12 cellular contexts compared by ENCODE assay signal in the genomic region with DNA sequence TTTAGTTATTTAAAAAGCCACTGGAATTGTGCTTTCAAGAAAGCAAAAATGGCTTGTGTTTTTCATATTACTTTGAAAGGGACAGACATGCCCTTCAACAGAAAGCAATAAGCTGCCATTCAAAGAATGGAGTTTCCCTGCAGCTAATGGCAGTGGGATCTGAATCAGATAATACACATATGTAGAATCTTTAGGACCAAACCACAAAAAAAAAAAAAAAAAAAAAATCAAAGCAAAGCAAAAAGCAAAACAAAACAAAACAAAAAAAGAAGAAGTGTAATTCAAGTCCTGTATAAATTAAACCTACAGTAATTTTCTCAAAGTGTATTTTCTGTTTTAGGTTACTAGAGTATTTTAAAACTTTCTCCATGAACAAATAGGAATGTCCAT.
DNase-seq lines count a peak whose midpoint lies in the region; ATAC-seq, FAIRE-seq and TF ChIP-seq lines count a peak whose summit lies in the region.
"Had no signal": no experiment of that assay in that cellular context is flagged by ENCODE, and none has a peak within 500 bp of the region (broad histone marks: within the 10 kb centered on the region; RNA-seq: fewer than 3 reads in every experiment).

No MANE protein-coding gene starts in this region.

- H3K27ac Mint-ChIP-seq in MCF 10A (ENCODE audit: low read depth, unreplicated experiment) (peak overlapping the region; percentile 79), T-helper 17 cell (peak overlapping the region; percentile 96), type B pancreatic cell (peak overlapping the region; percentile 75)

- H3K4me1 ChIP-seq in breast epithelium (peaks cover 3 to 13% of the 10 kb centered on the region in 2 donors), keratinocyte (ENCODE audit: control insufficient read depth, extremely low read depth, insufficient read depth, low read length) (peaks cover 62% of the 10 kb centered on the region)

- H4K20me1 ChIP-seq in keratinocyte (ENCODE audit: control insufficient read depth, extremely low read depth, insufficient read depth, low read length): no peaks in the 10 kb centered on the region
- H4K20me1 ChIP-seq: BLaER1 had no signal

- H3K36me3 Mint-ChIP-seq in MCF 10A (ENCODE audit: insufficient read depth, unreplicated experiment) (no peaks in the 10 kb centered on the region), T-helper 17 cell (ENCODE audit: low read depth) (no peaks in the 10 kb centered on the region), type B pancreatic cell (no peaks in the 10 kb centered on the region)

- DNase-seq in MCF 10A (ENCODE audit: unreplicated experiment) (no peak), breast epithelium (ENCODE audit: low spot score in 2 of 2) (no peak), T-helper 17 cell (no peak), keratinocyte (ENCODE audit: low read depth, low spot score) (no peak), type B pancreatic cell (ENCODE audit: extremely low spot score, unreplicated experiment) (no peak), GM19240 (ENCODE audit: insufficient read length, low spot score) (no peak), NCI-H1048 (lab: John Stamatoyannopoulos, UW) (no peak)
- DNase-seq: NCI-H1436 treated with DMSO at 0.1 percent for 48 hours; stimulated activated CD4-positive, alpha-beta T cell treated with anti-CD3 and anti-CD28 coated beads, Interleukin-4, amount 100 ng/mL, for 24 hours had no signal

- TF ChIP-seq CTCF in MCF 10A (IDR thresholded peaks at IDR 0.05; ENCODE audit: unreplicated experiment) (no peak), breast epithelium (IDR thresholded peaks at IDR 0.05) (no peak), keratinocyte (optimal IDR thresholded peaks at IDR 0.05 in 1 of 3, IDR thresholded peaks at IDR 0.05 in 1 of 3, conservative IDR thresholded peaks at IDR 0.05 in 1 of 3; ENCODE audit: extremely low read depth in 1 of 3, insufficient read depth in 2 of 3, low read length in 3 of 3) (no peak), type B pancreatic cell (conservative IDR thresholded peaks at IDR 0.05) (no peak)

- H3K4me1 Mint-ChIP-seq in MCF 10A (ENCODE audit: insufficient read depth, unreplicated experiment): peaks cover 24% of the 10 kb centered on the region
- H3K4me1 Mint-ChIP-seq in T-helper 17 cell: peaks cover 45% of the 10 kb centered on the region
- H3K4me1 Mint-ChIP-seq in type B pancreatic cell (ENCODE audit: unreplicated experiment): peaks cover 58% of the 10 kb centered on the region

- ATAC-seq in T-helper 17 cell (peak; percentile 65), GM18511 (IDR thresholded peaks at IDR 0.05; ENCODE audit: unreplicated experiment) (no peak)

- H2AFZ ChIP-seq in keratinocyte (ENCODE audit: control insufficient read depth, low read length): no peak overlapping the region

- H3K9ac ChIP-seq in keratinocyte (ENCODE audit: control insufficient read depth, extremely low read depth, insufficient read depth, low read length): no peak overlapping the region
- H3K9ac ChIP-seq: BLaER1 had no signal

- no peak for FAIRE-seq in keratinocyte (lab: Jason Lieb, UNC)
- FAIRE-seq: TTC549 had no signal

- H3K4me3 ChIP-seq in breast epithelium (no peak overlapping the region), keratinocyte (ENCODE audit: control insufficient read depth in 2 of 3, extremely low read depth in 1 of 3, insufficient read depth in 2 of 3, low read depth in 1 of 3, low read length in 3 of 3) (no peak overlapping the region)
- H3K4me3 ChIP-seq: BLaER1 had no signal

- no TSS peak for BruUV-seq in MCF 10A (replicated peaks; lab: Mats Ljungman, UMichigan)

- H3K27ac ChIP-seq in breast epithelium (peak overlapping the region in 1 of 2 donors; percentile 85), keratinocyte (ENCODE audit: control insufficient read depth, insufficient read depth, low read length) (peak overlapping the region; percentile 34)
- H3K27ac ChIP-seq: BLaER1 had no signal

- no peak for TF ChIP-seq POLR2A in breast epithelium (IDR thresholded peaks at IDR 0.05)

- H3K27me3 Mint-ChIP-seq in MCF 10A (ENCODE audit: insufficient read depth, unreplicated experiment) (no peaks in the 10 kb centered on the region), T-helper 17 cell (no peaks in the 10 kb centered on the region), type B pancreatic cell (no peaks in the 10 kb centered on the region)

- H3K4me2 ChIP-seq in keratinocyte (ENCODE audit: control insufficient read depth, extremely low read depth, insufficient read depth, low read depth, low read length): no peak overlapping the region
- H3K4me2 ChIP-seq: BLaER1 had no signal

- dilution Hi-C loops in keratinocyte (cut with MboI; ENCODE audit: extremely low pct_ligation_motif_present, low sequenced_read_pairs): no loop called here

- CTCF ChIA-PET in MCF 10A (lab: Yijun Ruan, JAX): interaction anchor here (0.6 to 2.0 kb wide), 3 partner anchors 162 to 259 kb away, joined by 3 to 10 read pairs (median 3); no protein-coding TSS in a partner anchor

- POLR2A ChIA-PET in MCF 10A (lab: Yijun Ruan, JAX): interaction anchor here (0.6 to 4.0 kb wide), 13 partner anchors 12 to 250 kb away, joined by 3 to 47 read pairs (median 4); partner anchors contain the start of gene ZNF217

- intact Hi-C loops in MCF 10A (cut with micrococcal nuclease): no loop called here
- intact Hi-C loops in breast epithelium (cut with DNase I; ENCODE audit: low total_unique reads): no loop called here

- no peaks in the 10 kb centered on the region for H3K36me3 ChIP-seq in breast epithelium
- H3K36me3 ChIP-seq in keratinocyte (ENCODE audit: control insufficient read depth in 2 of 2, extremely low read depth in 1 of 2, insufficient read depth in 2 of 2, low read length in 2 of 2): no peaks in the 10 kb centered on the region
- H3K36me3 ChIP-seq: BLaER1 had no signal

- H3K27me3 ChIP-seq in breast epithelium (no peaks in the 10 kb centered on the region), keratinocyte (ENCODE audit: control insufficient read depth, extremely low read depth, insufficient read depth, low read length) (no peaks in the 10 kb centered on the region)

- H3K9me1 ChIP-seq in keratinocyte (ENCODE audit: control insufficient read depth, extremely low read depth, insufficient read depth, low read length): no peaks in the 10 kb centered on the region

- no peaks in the 10 kb centered on the region for H3K79me2 ChIP-seq in keratinocyte (ENCODE audit: control insufficient read depth, insufficient read depth, low read length)

- H3K9me3 ChIP-seq in breast epithelium (no peaks in the 10 kb centered on the region), T-helper 17 cell (ENCODE audit: control insufficient read depth, low read length, poor library complexity, severe bottlenecking) (no peaks in the 10 kb centered on the region), keratinocyte (ENCODE audit: control insufficient read depth, low read depth, low read length) (no peaks in the 10 kb centered on the region)
- H3K9me3 ChIP-seq: BLaER1 had no signal

- no peak overlapping the region for H3K4me3 Mint-ChIP-seq in MCF 10A (ENCODE audit: unreplicated experiment)
- peak overlapping the region; percentile 57 for H3K4me3 Mint-ChIP-seq in T-helper 17 cell
- H3K4me3 Mint-ChIP-seq in type B pancreatic cell: no peak overlapping the region

- no peaks in the 10 kb centered on the region for H3K9me3 Mint-ChIP-seq in MCF 10A (ENCODE audit: unreplicated experiment)
- no peaks in the 10 kb centered on the region for H3K9me3 Mint-ChIP-seq in type B pancreatic cell
